1 cellular context compared by ENCODE assay signal in genomic region chr19:58325623-58326022, GRCh38.
TF ChIP-seq lines count a peak whose summit lies in the region.

No MANE protein-coding gene starts in this region.

TF ChIP-seq in HepG2, 621 proteins besides CTCF, POLR2A, EP300 and RAD21:
- TF ChIP-seq NFIB (CRISPR knock-in tag; IDR thresholded peaks at IDR 0.05; ENCODE audit: borderline replicate concordance): no peak
- TF ChIP-seq SMYD3 (CRISPR knock-in tag; IDR thresholded peaks at IDR 0.05): no peak
- no peak for TF ChIP-seq GATAD2A (CRISPR knock-in tag; IDR thresholded peaks at IDR 0.05)
- TF ChIP-seq, protein P1, sequence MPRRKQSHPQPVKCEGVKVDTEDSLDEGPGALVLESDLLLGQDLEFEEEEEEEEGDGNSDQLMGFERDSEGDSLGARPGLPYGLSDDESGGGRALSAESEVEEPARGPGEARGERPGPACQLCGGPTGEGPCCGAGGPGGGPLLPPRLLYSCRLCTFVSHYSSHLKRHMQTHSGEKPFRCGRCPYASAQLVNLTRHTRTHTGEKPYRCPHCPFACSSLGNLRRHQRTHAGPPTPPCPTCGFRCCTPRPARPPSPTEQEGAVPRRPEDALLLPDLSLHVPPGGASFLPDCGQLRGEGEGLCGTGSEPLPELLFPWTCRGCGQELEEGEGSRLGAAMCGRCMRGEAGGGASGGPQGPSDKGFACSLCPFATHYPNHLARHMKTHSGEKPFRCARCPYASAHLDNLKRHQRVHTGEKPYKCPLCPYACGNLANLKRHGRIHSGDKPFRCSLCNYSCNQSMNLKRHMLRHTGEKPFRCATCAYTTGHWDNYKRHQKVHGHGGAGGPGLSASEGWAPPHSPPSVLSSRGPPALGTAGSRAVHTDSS (CRISPR knock-in tag; conservative IDR thresholded peaks at IDR 0.05): no peak
- TF ChIP-seq SNAI1 (CRISPR knock-in tag; IDR thresholded peaks at IDR 0.05; ENCODE audit: borderline replicate concordance): no peak
- TF ChIP-seq RFXANK (CRISPR knock-in tag; IDR thresholded peaks at IDR 0.05): no peak
TF ChIP-seq in HepG2: peak in this region for 0.
